ENCODE assay signal across 9 cellular contexts in the genomic region with DNA sequence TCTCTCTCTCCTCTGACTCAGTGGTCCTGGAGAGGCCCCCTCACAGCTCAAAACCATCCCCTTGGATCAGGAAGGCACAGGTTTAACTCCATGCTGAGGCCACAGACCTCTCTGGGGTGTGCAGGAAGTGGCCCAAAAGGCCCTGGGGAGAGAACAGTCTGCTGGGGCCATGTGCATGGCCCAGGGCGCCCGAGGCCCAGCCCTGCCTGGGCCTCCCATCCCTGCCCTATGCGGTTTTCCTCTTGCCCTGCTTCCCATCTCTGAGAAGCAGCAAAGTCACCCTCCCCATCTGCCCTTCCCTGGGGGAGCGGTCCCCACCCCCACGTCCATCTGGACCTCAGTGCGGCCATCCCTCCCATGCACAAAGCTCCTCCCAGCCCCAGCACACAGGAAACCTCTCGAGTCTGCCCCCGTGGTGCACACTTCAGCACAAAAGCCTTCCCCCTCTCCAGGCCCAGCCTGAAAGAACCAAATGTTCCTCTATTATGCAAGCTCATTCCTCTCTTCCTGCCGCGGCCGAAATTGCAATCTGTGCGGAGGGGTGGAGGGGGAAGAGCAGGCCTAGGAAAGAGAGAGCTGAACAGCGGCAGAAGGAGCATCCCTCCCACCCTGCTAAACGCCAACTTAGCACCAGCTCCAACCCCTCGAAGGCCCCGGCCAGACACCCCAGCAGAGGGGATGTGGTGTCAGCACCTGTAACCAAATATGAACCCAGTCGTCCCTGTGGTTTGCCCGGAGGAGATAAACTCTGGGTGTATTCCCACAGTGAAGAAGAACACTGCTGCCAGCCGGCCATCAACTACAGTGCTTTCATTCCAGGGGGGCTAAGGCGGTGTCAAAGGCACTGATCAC.
A peak's percentile ranks its signal among the peaks of the same experiment; 100 is the strongest.
DNase-seq lines count a peak whose midpoint lies in the region; ATAC-seq and TF ChIP-seq lines count a peak whose summit lies in the region.
"Had no signal": no experiment of that assay in that cellular context is flagged by ENCODE, and none has a peak within 500 bp of the region (broad histone marks: within the 10 kb centered on the region; RNA-seq: fewer than 3 reads in every experiment).

No MANE protein-coding gene starts in this region.

- peaks cover 29% of the 10 kb centered on the region for H3K4me1 Mint-ChIP-seq in WTC11

- peak; percentile 98 for DNase-seq in G401 (ENCODE audit: low spot score)
- peak; percentile 52 for DNase-seq in NCI-H146 (lab: John Stamatoyannopoulos, UW)
- DNase-seq in WTC11 (ENCODE audit: low spot score), result peak; percentile 52
- peak; percentile 88 for DNase-seq in left cardiac atrium

- no peak overlapping the region for H3K4me3 ChIP-seq in rectal smooth muscle tissue (ENCODE audit: low read length)

- peaks cover 28% of the 10 kb centered on the region for H3K36me3 Mint-ChIP-seq in WTC11

- H3K27me3 Mint-ChIP-seq in WTC11 (ENCODE audit: low read depth), result no peaks in the 10 kb centered on the region; the same call in none of the 2 replicates

- TF ChIP-seq CTCF in WTC11 (IDR thresholded peaks at IDR 0.05), result no peak

- POLR2A ChIA-PET in WTC11 (lab: Charles Lee), result interaction anchor here (0.6 kb wide), 1 partner anchor 182 kb away, joined by 3 read pairs; no protein-coding TSS in a partner anchor

- peak overlapping the region; percentile 92 for H3K27ac ChIP-seq in rectal smooth muscle tissue (ENCODE audit: low read depth, low read length)
- H3K27ac ChIP-seq: epithelial cell of prostate had no signal

- CTCF ChIA-PET in WTC11 (lab: Charles Lee), result interaction anchor here (0.6 to 2.0 kb wide), 10 partner anchors 9 to 277 kb away, joined by 3 to 8 read pairs (median 4); no protein-coding TSS in a partner anchor

- no peak overlapping the region for H3K9ac ChIP-seq in rectal smooth muscle tissue (ENCODE audit: low read length)

- no peak overlapping the region for H3K4me3 Mint-ChIP-seq in WTC11

- no peaks in the 10 kb centered on the region for H3K27me3 ChIP-seq in rectal smooth muscle tissue (ENCODE audit: control insufficient read depth, insufficient read depth, low read length)

- intact Hi-C loops in left cardiac atrium (cut with DNase I), result no loop called here

- no peaks in the 10 kb centered on the region for H3K36me3 ChIP-seq in rectal smooth muscle tissue (ENCODE audit: control insufficient read depth, insufficient read depth, low read length)

- H3K4me1 ChIP-seq in rectal smooth muscle tissue (ENCODE audit: control insufficient read depth, insufficient read depth, low read length), result peaks cover 21% of the 10 kb centered on the region

- H3K27ac Mint-ChIP-seq in WTC11, result peak overlapping the region; percentile 8; the same call in 1 of the 2 replicates

- peaks cover 29% of the 10 kb centered on the region for H3K9me3 Mint-ChIP-seq in WTC11

- in situ Hi-C loops in G401 (cut with HindIII; ENCODE audit: low sequenced_read_pairs), result loop anchor here (10.0 kb wide), 1 partner anchor 150 kb away; no protein-coding TSS in a partner anchor

- ATAC-seq in WTC11 (peak; percentile 67), left cardiac atrium (peak; percentile 91 to 92), HG03378 (IDR thresholded peaks at IDR 0.05; ENCODE audit: unreplicated experiment) (no peak), HG02759 (IDR thresholded peaks at IDR 0.05; ENCODE audit: unreplicated experiment) (no peak), HG02973 (IDR thresholded peaks at IDR 0.05; ENCODE audit: unreplicated experiment) (no peak)

TF ChIP-seq in WTC11, 78 proteins besides CTCF, POLR2A, EP300 and RAD21:
- no peak for TF ChIP-seq IRF2 (CRISPR knock-in tag; IDR thresholded peaks at IDR 0.05; ENCODE audit: borderline replicate concordance, low read depth)
- no peak for TF ChIP-seq IRF1 (CRISPR knock-in tag; IDR thresholded peaks at IDR 0.05)
- TF ChIP-seq, protein P1, sequence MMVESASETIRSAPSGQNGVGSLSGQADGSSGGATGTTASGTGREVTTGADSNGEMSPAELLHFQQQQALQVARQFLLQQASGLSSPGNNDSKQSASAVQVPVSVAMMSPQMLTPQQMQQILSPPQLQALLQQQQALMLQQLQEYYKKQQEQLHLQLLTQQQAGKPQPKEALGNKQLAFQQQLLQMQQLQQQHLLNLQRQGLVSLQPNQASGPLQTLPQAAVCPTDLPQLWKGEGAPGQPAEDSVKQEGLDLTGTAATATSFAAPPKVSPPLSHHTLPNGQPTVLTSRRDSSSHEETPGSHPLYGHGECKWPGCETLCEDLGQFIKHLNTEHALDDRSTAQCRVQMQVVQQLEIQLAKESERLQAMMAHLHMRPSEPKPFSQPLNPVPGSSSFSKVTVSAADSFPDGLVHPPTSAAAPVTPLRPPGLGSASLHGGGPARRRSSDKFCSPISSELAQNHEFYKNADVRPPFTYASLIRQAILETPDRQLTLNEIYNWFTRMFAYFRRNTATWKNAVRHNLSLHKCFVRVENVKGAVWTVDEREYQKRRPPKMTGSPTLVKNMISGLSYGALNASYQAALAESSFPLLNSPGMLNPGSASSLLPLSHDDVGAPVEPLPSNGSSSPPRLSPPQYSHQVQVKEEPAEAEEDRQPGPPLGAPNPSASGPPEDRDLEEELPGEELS (CRISPR knock-in tag; IDR thresholded peaks at IDR 0.05), result 0 out of 2 replicates have a peak, but pooled peaks have one; percentile 32
- TF ChIP-seq ATF1 (CRISPR knock-in tag; IDR thresholded peaks at IDR 0.05), result no peak
- TF ChIP-seq, protein P2, sequence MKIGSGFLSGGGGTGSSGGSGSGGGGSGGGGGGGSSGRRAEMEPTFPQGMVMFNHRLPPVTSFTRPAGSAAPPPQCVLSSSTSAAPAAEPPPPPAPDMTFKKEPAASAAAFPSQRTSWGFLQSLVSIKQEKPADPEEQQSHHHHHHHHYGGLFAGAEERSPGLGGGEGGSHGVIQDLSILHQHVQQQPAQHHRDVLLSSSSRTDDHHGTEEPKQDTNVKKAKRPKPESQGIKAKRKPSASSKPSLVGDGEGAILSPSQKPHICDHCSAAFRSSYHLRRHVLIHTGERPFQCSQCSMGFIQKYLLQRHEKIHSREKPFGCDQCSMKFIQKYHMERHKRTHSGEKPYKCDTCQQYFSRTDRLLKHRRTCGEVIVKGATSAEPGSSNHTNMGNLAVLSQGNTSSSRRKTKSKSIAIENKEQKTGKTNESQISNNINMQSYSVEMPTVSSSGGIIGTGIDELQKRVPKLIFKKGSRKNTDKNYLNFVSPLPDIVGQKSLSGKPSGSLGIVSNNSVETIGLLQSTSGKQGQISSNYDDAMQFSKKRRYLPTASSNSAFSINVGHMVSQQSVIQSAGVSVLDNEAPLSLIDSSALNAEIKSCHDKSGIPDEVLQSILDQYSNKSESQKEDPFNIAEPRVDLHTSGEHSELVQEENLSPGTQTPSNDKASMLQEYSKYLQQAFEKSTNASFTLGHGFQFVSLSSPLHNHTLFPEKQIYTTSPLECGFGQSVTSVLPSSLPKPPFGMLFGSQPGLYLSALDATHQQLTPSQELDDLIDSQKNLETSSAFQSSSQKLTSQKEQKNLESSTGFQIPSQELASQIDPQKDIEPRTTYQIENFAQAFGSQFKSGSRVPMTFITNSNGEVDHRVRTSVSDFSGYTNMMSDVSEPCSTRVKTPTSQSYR (CRISPR knock-in tag; IDR thresholded peaks at IDR 0.05), result peak; percentile 10; the same call in 1 of the 2 replicates
- TF ChIP-seq TEAD1 (CRISPR knock-in tag; IDR thresholded peaks at IDR 0.05), result no peak
- TF ChIP-seq, protein P3, sequence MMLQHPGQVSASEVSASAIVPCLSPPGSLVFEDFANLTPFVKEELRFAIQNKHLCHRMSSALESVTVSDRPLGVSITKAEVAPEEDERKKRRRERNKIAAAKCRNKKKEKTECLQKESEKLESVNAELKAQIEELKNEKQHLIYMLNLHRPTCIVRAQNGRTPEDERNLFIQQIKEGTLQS (CRISPR knock-in tag; conservative IDR thresholded peaks at IDR 0.05), result no peak
- no peak for TF ChIP-seq PRRX2 (CRISPR knock-in tag; IDR thresholded peaks at IDR 0.05)
TF ChIP-seq in WTC11: peak in this region for 2.

Comparison
In these comparisons a context has a peak if more than half of its experiments do, and no peak if none do; other contexts are left out.
1. ATAC-seq: peak in WTC11 (single experiment) and left cardiac atrium (2 of 2); none in HG03378 (single experiment), HG02759 (single experiment) and HG02973 (single experiment).
2. Peak in every context shown above with its lines, with median percentiles within 50 percentile points of each other: DNase-seq.